In genomic region chr2:87514034-87514433, GRCh38 we compare ENCODE assay signal across 7 cellular contexts.
ATAC-seq and TF ChIP-seq lines count a peak whose summit lies in the region.
"Not testable (repeated sequence)": the region's sequence is repeated elsewhere in the genome, so short reads cannot be mapped to it uniquely, and the experiment has no call there.

No MANE protein-coding gene starts in this region.

- not testable (repeated sequence) for H2AFZ ChIP-seq in SU-DHL-6 (ENCODE audit: low read depth, low read length, severe bottlenecking)

- not testable (repeated sequence) for H3K9me3 ChIP-seq in SU-DHL-6 (ENCODE audit: insufficient read depth, low read length)

- not testable (repeated sequence) for H3K79me2 ChIP-seq in SU-DHL-6 (ENCODE audit: insufficient read depth, low read length)

- not testable (repeated sequence) for H3K4me2 ChIP-seq in SU-DHL-6 (ENCODE audit: low read depth, low read length, poor library complexity, severe bottlenecking)

- peaks cover 16% of the 10 kb centered on the region for H3F3A ChIP-seq in SU-DHL-6 (ENCODE audit: insufficient read depth)

- not testable (repeated sequence) for H3K4me3 ChIP-seq in SU-DHL-6 (ENCODE audit: insufficient read depth, low read length, poor library complexity, severe bottlenecking)

- peak; percentile 55 for ATAC-seq in GM18867 (IDR thresholded peaks at IDR 0.05; ENCODE audit: unreplicated experiment)
- peak; percentile 41 for ATAC-seq in GM19372 (IDR thresholded peaks at IDR 0.05; ENCODE audit: low read depth, unreplicated experiment)
- peak; percentile 62 for ATAC-seq in GM21529 (IDR thresholded peaks at IDR 0.05; ENCODE audit: unreplicated experiment)
- peak; percentile 58 for ATAC-seq in HG02763 (IDR thresholded peaks at IDR 0.05; ENCODE audit: unreplicated experiment)
- ATAC-seq in HG03060 (IDR thresholded peaks at IDR 0.05; ENCODE audit: low read depth, unreplicated experiment), result peak; percentile 31
- ATAC-seq in HG03378 (IDR thresholded peaks at IDR 0.05; ENCODE audit: unreplicated experiment), result peak; percentile 84

- not testable (repeated sequence) for TF ChIP-seq CTCF in SU-DHL-6 (IDR thresholded peaks at IDR 0.05; ENCODE audit: insufficient read depth, low read length, poor library complexity, severe bottlenecking)

- not testable (repeated sequence) for H3K9me2 ChIP-seq in SU-DHL-6 (replicated peaks; ENCODE audit: insufficient read depth, low read length)

- peak overlapping the region; percentile 78 for H3K27ac ChIP-seq in SU-DHL-6 (ENCODE audit: low read depth, low read length)

- H3K36me3 ChIP-seq in SU-DHL-6 (ENCODE audit: low read length), result not testable (repeated sequence)

- H3K27me3 ChIP-seq in SU-DHL-6 (ENCODE audit: low read length), result not testable (repeated sequence)

- not testable (repeated sequence) for H3K9ac ChIP-seq in SU-DHL-6 (ENCODE audit: low read length)

- H4K20me1 ChIP-seq in SU-DHL-6 (ENCODE audit: low read depth, low read length), result not testable (repeated sequence)

Comparison
In these comparisons a context has a peak if more than half of its experiments do, and no peak if none do; other contexts are left out.
1. ATAC-seq: peak in every context shown above with its lines; median percentile 84 in HG03378; 62 in GM21529; 58 in HG02763; 55 in GM18867; 41 in GM19372; 31 in HG03060.